Comparison of ENCODE assay signal across 8 cellular contexts in genomic region chr11:66638177-66639065, GRCh38. TPM values are rescaled to one million over a fixed set of nuclear protein-coding genes. Genes with fewer than 3 reads are reported as not detected.
A peak's percentile ranks its signal among the peaks of the same experiment; 100 is the strongest.
DNase-seq lines count a peak whose midpoint lies in the region; ATAC-seq and TF ChIP-seq lines count a peak whose summit lies in the region.

Gene RBM4 (plus strand): TSS chr11:66638703. CDS start chr11:66639712, 1,009 bp downstream.

- peak within 1 kb of the TSS; percentile 84 for H3K4me3 ChIP-seq in lung

- peaks cover 10 to 26% of the 10 kb centered on the region in 2 donors for H3K4me1 ChIP-seq in lung (ENCODE audit: control insufficient read depth in 2 of 2, insufficient read depth in 2 of 2, low read length in 2 of 2)

- H3K27me3 ChIP-seq in lung (ENCODE audit: control insufficient read depth, insufficient read depth) = no peaks in the 10 kb centered on the region

- DNase-seq in COLO668 (lab: John Stamatoyannopoulos, UW; ENCODE audit: unreplicated experiment) (peak; percentile 98), HS-5 (ENCODE audit: low read depth) (peak; percentile 99), lung (ENCODE audit: low spot score) (peak; percentile 99)
- peak; percentile 96 for DNase-seq in NK-92 treated with Interleukin-12 subunit alpha and Interleukin-12 subunit beta, amount 100 ng/mL, for 24 hours (lab: John Stamatoyannopoulos, UW)
- peak; percentile 95 for DNase-seq in activated CD8-positive, alpha-beta memory T cell treated with anti-CD3 and anti-CD28 coated beads for 24 hours
- DNase-seq in effector CD8-positive, alpha-beta T cell (lab: John Stamatoyannopoulos, UW) = peak; percentile 95
- peak; percentile 72 to 95 (median 90) for DNase-seq in stimulated activated CD4-positive, alpha-beta T cell treated with anti-CD3 and anti-CD28 coated beads, TNF-alpha, amount 100 ng/mL, for 4 hours (ENCODE audit: low read depth in 3 of 3)

- WGBS in lung, 2 donors = 0% methylated on average over 60 to 63 of the region's 63 CpGs

- H3K9me3 ChIP-seq in lung (ENCODE audit: control insufficient read depth in 2 of 2, insufficient read depth in 1 of 2, low read length in 1 of 2) = no peaks in the 10 kb centered on the region

- TF ChIP-seq CTCF in lung (IDR thresholded peaks at IDR 0.05; ENCODE audit: control extremely low read depth, extremely low read depth) = no peak

- H3K36me3 ChIP-seq in lung (ENCODE audit: control insufficient read depth in 2 of 2, insufficient read depth in 2 of 2, low read length in 2 of 2) = peaks cover 5 to 10% of the 10 kb centered on the region in 2 donors

- H3K27ac ChIP-seq in lung (ENCODE audit: low read depth in 1 of 2, low read length in 1 of 2) = peak within 1 kb of the TSS; percentile 93

- peak; percentile 88 for ATAC-seq in GM19468 (IDR thresholded peaks at IDR 0.05; ENCODE audit: extremely low read depth, unreplicated experiment)
- peak; percentile 97 for ATAC-seq in lung (ENCODE audit: insufficient read depth, low FRiP score)

RNA-seq across cellular contexts. Expression of gene RBM4, which starts in this region (rescaled TPM):
- total RNA-seq in lung = 100 to 1,000 TPM; 102 to 153 TPM
- 10 to 100 TPM; 77.2 to 98.8 TPM for polyA plus RNA-seq in lung

Comparison
In these comparisons a context has a peak if more than half of its experiments do, and no peak if none do; other contexts are left out.
1. Peak in every context shown above with its lines: DNase-seq, ATAC-seq, H3K4me3 ChIP-seq and H3K27ac ChIP-seq.